ENCODE assay signal across 9 cellular contexts in genomic region chr20:38173237-38174156, GRCh38. TPM values are rescaled to one million over a fixed set of nuclear protein-coding genes. Genes with fewer than 3 reads are reported as not detected.
A peak's percentile ranks its signal among the peaks of the same experiment; 100 is the strongest.
DNase-seq lines count a peak whose midpoint lies in the region; ATAC-seq, FAIRE-seq and TF ChIP-seq lines count a peak whose summit lies in the region.
"Had no signal": no experiment of that assay in that cellular context is flagged by ENCODE, and none has a peak within 500 bp of the region (broad histone marks: within the 10 kb centered on the region; RNA-seq: fewer than 3 reads in every experiment).

No MANE protein-coding gene starts in this region.

- 41% methylated on average over 11 of the region's 14 CpGs for WGBS in SK-N-SH (ENCODE audit: low lambda C conversion rate)
- 36 to 48% (median 43%) methylated on average over 14 of the region's 14 CpGs for WGBS in small intestine, 3 donors
- WGBS in prostate gland: 34% methylated on average over 14 of the region's 14 CpGs

- RAD21 ChIA-PET in HCT116 (lab: Charles Lee; ENCODE audit: low non-redundant PET in 1 of 2, low total read pairs in 2 of 2, uncharacterized antibody in 2 of 2, unreplicated experiment in 2 of 2): interaction anchor here in 1 of 2 experiments (0.8 to 2.0 kb wide), 2 partner anchors 48 to 116 kb away, joined by 3 to 5 read pairs; no protein-coding TSS in a partner anchor

- TF ChIP-seq RAD21 in HCT116 (IDR thresholded peaks at IDR 0.05; ENCODE audit: low read depth) (peak; percentile 42; the same call in 1 of the 2 replicates), SK-N-SH (IDR thresholded peaks at IDR 0.05; ENCODE audit: low read length) (no peak)

- H2AFZ ChIP-seq in HCT116 (ENCODE audit: low read depth, low read length, poor library complexity, severe bottlenecking): peak overlapping the region; percentile 92
- 0 out of 2 replicates have a peak overlapping the region, but pooled peaks have one; percentile 13 for H2AFZ ChIP-seq in SK-N-SH (ENCODE audit: low read depth)

- H3K4me1 Mint-ChIP-seq in naive thymus-derived CD8-positive, alpha-beta T cell: peaks cover 0 to 7% (median 2%) of the 10 kb centered on the region in 4 donors

- no peak overlapping the region for H3K4me3 Mint-ChIP-seq in naive thymus-derived CD8-positive, alpha-beta T cell
- H3K4me3 Mint-ChIP-seq: activated naive CD8-positive, alpha-beta T cell treated with anti-CD3 and anti-CD28 coated beads, Interleukin-2, amount 10 ng/mL, durations not matched to agents 7 days and 5 days; T-helper 1 cell treated with Interleukin-12 subunit alpha and Interleukin-12 subunit beta and Interleukin-4 antibody, amounts not matched to agents 30 μg/mL and 1 μg/mL, for 36 hours had no signal

- H3K4me3 ChIP-seq in HCT116 (replicated peaks in 1 of 2; ENCODE audit: low read depth in 1 of 2, low read length in 2 of 2) (peak overlapping the region in 1 of 2 experiments; percentile 12; a peak in 1 of 4 replicates), SK-N-SH (ENCODE audit: low read depth in 2 of 2, low read length in 1 of 2) (no peak overlapping the region), small intestine (ENCODE audit: low read depth in 1 of 2, low read length in 2 of 2) (no peak overlapping the region), prostate gland (no peak overlapping the region)

- no peak for DNase-seq in HCT116 (ENCODE audit: low read depth, low spot score)
- no peak for DNase-seq in SK-N-SH
- DNase-seq in Right ventricle myocardium superior: peak; percentile 55
- DNase-seq in small intestine: peak; percentile 20
- DNase-seq in naive thymus-derived CD8-positive, alpha-beta T cell: no peak
- DNase-seq in prostate gland (ENCODE audit: low spot score): no peak
- DNase-seq: activated naive CD8-positive, alpha-beta T cell treated with anti-CD3 and anti-CD28 coated beads, Interleukin-2, amount 10 ng/mL, durations not matched to agents 7 days and 5 days had no signal

- H3K9me3 Mint-ChIP-seq in naive thymus-derived CD8-positive, alpha-beta T cell: no peaks in the 10 kb centered on the region
- H3K9me3 Mint-ChIP-seq: activated naive CD8-positive, alpha-beta T cell treated with anti-CD3 and anti-CD28 coated beads, Interleukin-2, amount 10 ng/mL, durations not matched to agents 7 days and 5 days; T-helper 1 cell treated with Interleukin-12 subunit alpha and Interleukin-12 subunit beta and Interleukin-4 antibody, amounts not matched to agents 30 μg/mL and 1 μg/mL, for 36 hours had no signal

- H3F3A ChIP-seq in SK-N-SH (replicated peaks; ENCODE audit: insufficient read depth): peaks cover 11% of the 10 kb centered on the region

- TF ChIP-seq EP300 in SK-N-SH (IDR thresholded peaks at IDR 0.05; ENCODE audit: borderline replicate concordance in 1 of 2, low read depth in 1 of 2, low read length in 1 of 2): peak in 1 of 2 experiments; percentile 23; a peak in 1 of 4 replicates

- FAIRE-seq in small intestine (lab: Jason Lieb, UNC): no peak

- no peaks in the 10 kb centered on the region for H3K36me3 Mint-ChIP-seq in naive thymus-derived CD8-positive, alpha-beta T cell
- H3K36me3 Mint-ChIP-seq: activated naive CD8-positive, alpha-beta T cell treated with anti-CD3 and anti-CD28 coated beads, Interleukin-2, amount 10 ng/mL, durations not matched to agents 7 days and 5 days had no signal

- TF ChIP-seq POLR2A in HCT116 (IDR thresholded peaks at IDR 0.05; ENCODE audit: borderline replicate concordance, extremely low read depth, insufficient read depth, insufficient read length): no peak
- no peak for TF ChIP-seq POLR2A in prostate gland (IDR thresholded peaks at IDR 0.05)

- BruUV-seq in HCT116 (replicated peaks; lab: Mats Ljungman, UMichigan): no TSS peak

- H3K27ac Mint-ChIP-seq in naive thymus-derived CD8-positive, alpha-beta T cell: peak overlapping the region in 1 of 10 donors; percentile 75
- H3K27ac Mint-ChIP-seq: activated naive CD8-positive, alpha-beta T cell treated with anti-CD3 and anti-CD28 coated beads, Interleukin-2, amount 10 ng/mL, durations not matched to agents 7 days and 5 days; T-helper 1 cell treated with Interleukin-12 subunit alpha and Interleukin-12 subunit beta and Interleukin-4 antibody, amounts not matched to agents 30 μg/mL and 1 μg/mL, for 36 hours had no signal

- H3K36me3 ChIP-seq in HCT116 (ENCODE audit: control insufficient read depth in 1 of 2, insufficient read depth in 2 of 2, low read length in 2 of 2) (no peaks in the 10 kb centered on the region), SK-N-SH (replicated peaks in 1 of 2; ENCODE audit: control insufficient read depth in 1 of 2, insufficient read depth in 2 of 2, low read length in 1 of 2) (no peaks in the 10 kb centered on the region), small intestine (ENCODE audit: control insufficient read depth in 2 of 2, insufficient read depth in 2 of 2, low read length in 2 of 2) (no peaks in the 10 kb centered on the region), prostate gland (no peaks in the 10 kb centered on the region)

- ATAC-seq in HCT116: peak; percentile 88
- ATAC-seq in Right ventricle myocardium superior (ENCODE audit: poor library complexity): no peak
- no peak for ATAC-seq in GM21423 (IDR thresholded peaks at IDR 0.05; ENCODE audit: unreplicated experiment)
- ATAC-seq in naive thymus-derived CD8-positive, alpha-beta T cell: no peak

- no peak overlapping the region for H3K9ac ChIP-seq in HCT116 (ENCODE audit: low read length)
- H3K9ac ChIP-seq in SK-N-SH: no peak overlapping the region; the same call in 1 of the 2 replicates

- H3K9me3 ChIP-seq in HCT116 (ENCODE audit: control insufficient read depth in 1 of 2, insufficient read depth in 1 of 2, low read depth in 1 of 2, low read length in 2 of 2) (no peaks in the 10 kb centered on the region), SK-N-SH (no peaks in the 10 kb centered on the region), small intestine (ENCODE audit: control insufficient read depth, low read depth) (no peaks in the 10 kb centered on the region), prostate gland (no peaks in the 10 kb centered on the region)

- TF ChIP-seq CTCF in HCT116 (IDR thresholded peaks at IDR 0.05 in 2 of 3, conservative IDR thresholded peaks at IDR 0.05 in 1 of 3; ENCODE audit: borderline replicate concordance in 1 of 3, insufficient read depth in 1 of 3, low read depth in 2 of 3, low read length in 2 of 3): 0 out of 6 replicates have a peak, but pooled peaks of 1 of the 3 experiments have one; percentile 12
- TF ChIP-seq CTCF in SK-N-SH (IDR thresholded peaks at IDR 0.05): peak; percentile 25
- TF ChIP-seq CTCF in prostate gland (IDR thresholded peaks at IDR 0.05): no peak

- H3K27me3 Mint-ChIP-seq in naive thymus-derived CD8-positive, alpha-beta T cell: peaks cover 13 to 25% (median 15%) of the 10 kb centered on the region in 5 donors

- CTCF ChIA-PET in HCT116 (lab: Charles Lee): interaction anchor here (0.8 to 1.8 kb wide), 2 partner anchors 9 to 48 kb away, joined by 3 to 8 read pairs; no protein-coding TSS in a partner anchor
- CTCF ChIA-PET in SK-N-SH (lab: Yijun Ruan, JAX): interaction anchor here (0.7 to 8.1 kb wide), 8 partner anchors 9 to 135 kb away, joined by 3 to 63 read pairs (median 5); partner anchors contain the start of gene TGM2

- POLR2A ChIA-PET in HCT116 (lab: Charles Lee) (no interaction called here), SK-N-SH (lab: Yijun Ruan, JAX) (no interaction called here)
- POLR2A ChIA-PET in naive thymus-derived CD8-positive, alpha-beta T cell (lab: Charles Lee): no interaction called here

- H3K4me2 ChIP-seq in HCT116 (ENCODE audit: low read length) (peak overlapping the region; percentile 65), SK-N-SH (peak overlapping the region; percentile 41)

- H3K27ac ChIP-seq in HCT116 (ENCODE audit: low read depth, low read length) (no peak overlapping the region), SK-N-SH (ENCODE audit: low read depth in 2 of 2, low read length in 1 of 2) (peak overlapping the region in 1 of 2 experiments; percentile 67; a peak in 2 of 4 replicates), small intestine (ENCODE audit: low read depth in 1 of 2, low read length in 1 of 2) (no peak overlapping the region), prostate gland (no peak overlapping the region)

- H3K27me3 ChIP-seq in HCT116 (ENCODE audit: insufficient read depth, low read length) (no peaks in the 10 kb centered on the region), SK-N-SH (ENCODE audit: insufficient read depth) (no peaks in the 10 kb centered on the region), small intestine (ENCODE audit: control insufficient read depth in 2 of 2, insufficient read depth in 2 of 2, low read length in 2 of 2) (no peaks in the 10 kb centered on the region), prostate gland (replicated peaks; ENCODE audit: insufficient read depth) (no peaks in the 10 kb centered on the region)

- H3K79me2 ChIP-seq in HCT116 (ENCODE audit: insufficient read depth, low read length) (no peaks in the 10 kb centered on the region), SK-N-SH (ENCODE audit: insufficient read depth) (no peaks in the 10 kb centered on the region)

- intact Hi-C loops in HCT116 (cut with micrococcal nuclease): no loop called here
- intact Hi-C loops in Right ventricle myocardium superior (cut with DNase I): no loop called here
- intact Hi-C loops in prostate gland (cut with DNase I): loop anchor here (10.0 kb wide), 1 partner anchor 151 kb away; no protein-coding TSS in a partner anchor

- peaks cover 8 to 25% of the 10 kb centered on the region in 2 experiments; a peak in 3 of 4 replicates for H3K4me1 ChIP-seq in HCT116 (ENCODE audit: control insufficient read depth in 1 of 2, insufficient read depth in 2 of 2, low read length in 2 of 2)
- peaks cover 18 to 22% of the 10 kb centered on the region in 2 experiments for H3K4me1 ChIP-seq in SK-N-SH (ENCODE audit: control insufficient read depth in 1 of 2, insufficient read depth in 2 of 2, low read depth in 1 of 2, low read length in 1 of 2)
- H3K4me1 ChIP-seq in small intestine (ENCODE audit: control insufficient read depth in 2 of 2, insufficient read depth in 1 of 2, low read depth in 1 of 2, low read length in 1 of 2): no peaks in the 10 kb centered on the region
- H3K4me1 ChIP-seq in prostate gland (replicated peaks): no peaks in the 10 kb centered on the region

- no peaks in the 10 kb centered on the region for H4K20me1 ChIP-seq in HCT116 (ENCODE audit: insufficient read depth)
- H4K20me1 ChIP-seq in SK-N-SH (ENCODE audit: insufficient read depth): no peaks in the 10 kb centered on the region

- H3K9me2 ChIP-seq in HCT116 (ENCODE audit: insufficient read depth): no peaks in the 10 kb centered on the region
- H3K9me2 ChIP-seq in SK-N-SH: no peaks in the 10 kb centered on the region

TF ChIP-seq in SK-N-SH, 30 proteins besides CTCF, POLR2A, EP300 and RAD21 (continues in another document):
- TF ChIP-seq SIN3A (IDR thresholded peaks at IDR 0.05; ENCODE audit: borderline replicate concordance, low read depth, low read length): peak; percentile 39; the same call in 1 of the 2 replicates

RNA-seq across cellular contexts. Expression of gene TGM2, which starts 8.4 kb away (rescaled TPM):
- total RNA-seq in HCT116 (2021; ENCODE audit: unreplicated experiment) (6.1 TPM), Right ventricle myocardium superior (469 TPM), prostate gland (100 to 1,000 TPM in 1 of 2 donors, 10 to 100 TPM in 1; 39.6 to 157 TPM)
- polyA plus RNA-seq in HCT116 (2012): 8.2 and 9.5 TPM in 2 replicates
- polyA plus RNA-seq in SK-N-SH (2012; rRNA removed) (548 and 676 TPM in 2 replicates), small intestine (10 to 100 TPM; 19.7 to 92.7 (median 25.5) TPM)
- 278 and 460 TPM in 2 replicates for polyA plus RNA-seq in SK-N-SH (2012; cell fraction: cytosol; rRNA removed)
- 675 and 717 TPM in 2 replicates for polyA plus RNA-seq in SK-N-SH (2012; cell fraction: nucleus; rRNA removed)
- not detected for total RNA-seq in naive thymus-derived CD8-positive, alpha-beta T cell
- polyA plus RNA-seq in naive thymus-derived CD8-positive, alpha-beta T cell: not detected

Comparison
In these comparisons a context has a peak if more than half of its experiments do, and no peak if none do; other contexts are left out.
1. DNase-seq: peak in Right ventricle myocardium superior (single experiment) and small intestine (single experiment); none in HCT116 (single experiment), SK-N-SH (single experiment), naive thymus-derived CD8-positive, alpha-beta T cell (0 of 10) and prostate gland (single experiment).
2. Of the 11 proteins assayed by ChIP-seq in both SK-N-SH and HCT116: peak only in SK-N-SH: POLR2AphosphoS5 and SIN3A; only in HCT116: RAD21; in both: JUND and MAX; in neither: 5; mixed calls (peak in some experiments, not most) for 1.